In the genomic region with DNA sequence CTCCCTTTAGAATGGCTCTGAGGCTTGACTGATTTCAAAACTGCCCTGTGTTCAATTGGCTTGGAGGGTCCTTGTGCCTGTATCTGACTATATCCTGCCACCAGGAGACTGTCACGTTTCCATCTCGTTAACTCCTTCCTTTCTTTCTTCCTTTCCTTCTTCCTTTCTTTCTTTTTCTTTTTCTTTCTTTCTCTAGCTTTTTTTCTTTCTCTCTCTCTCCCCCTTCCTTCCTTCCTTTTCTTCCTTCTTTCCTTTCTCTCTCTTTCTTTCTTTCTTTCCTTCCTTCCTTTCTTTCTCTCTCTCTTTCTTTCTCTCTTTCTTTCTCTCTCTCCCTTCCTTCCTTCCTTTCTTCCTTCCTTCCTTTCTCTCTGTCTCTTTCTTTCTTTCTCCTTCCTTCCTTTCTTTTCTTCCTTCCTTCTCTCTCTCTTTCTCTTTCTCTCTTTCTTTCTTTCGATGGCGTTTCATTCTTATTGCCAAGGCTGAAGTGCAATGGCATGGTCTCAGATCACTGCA, we compare ENCODE assay signal across 21 cellular contexts. TPM values are rescaled to one million over a fixed set of nuclear protein-coding genes. Genes with fewer than 3 reads are reported as not detected.
A peak's percentile ranks its signal among the peaks of the same experiment; 100 is the strongest.
DNase-seq lines count a peak whose midpoint lies in the region; ATAC-seq and TF ChIP-seq lines count a peak whose summit lies in the region.
"Had no signal": no experiment of that assay in that cellular context is flagged by ENCODE, and none has a peak within 500 bp of the region (broad histone marks: within the 10 kb centered on the region; RNA-seq: fewer than 3 reads in every experiment).

No MANE protein-coding gene starts in this region.

- BruUV-seq in Calu3 (replicated peaks; lab: Mats Ljungman, UMichigan) = no TSS peak

- no peak for TF ChIP-seq CTCF in left lung (IDR thresholded peaks at IDR 0.05)
- no peak for TF ChIP-seq CTCF in Calu3 (IDR thresholded peaks at IDR 0.05; ENCODE audit: unreplicated experiment)

- no peaks in the 10 kb centered on the region for H3K36me3 ChIP-seq in left lung
- H3K36me3 ChIP-seq: Peyer's patch had no signal

- intact Hi-C loops in activated CD4-positive, alpha-beta T cell treated with anti-CD3 and anti-CD28 coated beads, Interleukin-2, amount 10 ng/mL, durations not matched to agents 24 days and 14 days (cut with micrococcal nuclease) = no loop called here
- intact Hi-C loops in left lung (cut with DNase I) = no loop called here
- intact Hi-C loops in Calu3 (cut with micrococcal nuclease; ENCODE audit: unreplicated experiment) = no loop called here

- H3K4me3 ChIP-seq in left lung = no peak overlapping the region
- H3K4me3 ChIP-seq: GM12878, Peyer's patch had no signal

- no peak overlapping the region for H3K4me3 Mint-ChIP-seq in activated CD4-positive, alpha-beta T cell treated with anti-CD3 and anti-CD28 coated beads, Interleukin-2, amount 10 ng/mL, durations not matched to agents 24 days and 14 days
- H3K4me3 Mint-ChIP-seq in Calu3 (ENCODE audit: low read depth, unreplicated experiment) = no peak overlapping the region

- peaks cover 40% of the 10 kb centered on the region for H3K27me3 Mint-ChIP-seq in activated CD4-positive, alpha-beta T cell treated with anti-CD3 and anti-CD28 coated beads, Interleukin-2, amount 10 ng/mL, durations not matched to agents 24 days and 14 days
- H3K27me3 Mint-ChIP-seq in Calu3 (ENCODE audit: unreplicated experiment) = no peaks in the 10 kb centered on the region

- peak; percentile 81 for ATAC-seq in left lung
- ATAC-seq: GM12878 had no signal

- H3K9me3 Mint-ChIP-seq in activated CD4-positive, alpha-beta T cell treated with anti-CD3 and anti-CD28 coated beads, Interleukin-2, amount 10 ng/mL, durations not matched to agents 24 days and 14 days = peaks cover 7% of the 10 kb centered on the region
- H3K9me3 Mint-ChIP-seq in Calu3 (ENCODE audit: low read depth, unreplicated experiment) = no peaks in the 10 kb centered on the region

- H3K9me3 ChIP-seq in left lung = peaks cover 0 to 7% of the 10 kb centered on the region in 2 donors
- H3K9me3 ChIP-seq: Peyer's patch had no signal

- CTCF ChIA-PET in Calu3 (lab: Charles Lee) = interaction anchor here (1.0 kb wide), 1 partner anchor 20 kb away, joined by 3 read pairs; no protein-coding TSS in a partner anchor

- H3K27ac Mint-ChIP-seq in activated CD4-positive, alpha-beta T cell treated with anti-CD3 and anti-CD28 coated beads, Interleukin-2, amount 10 ng/mL, durations not matched to agents 24 days and 14 days = no peak overlapping the region
- no peak overlapping the region for H3K27ac Mint-ChIP-seq in Calu3 (ENCODE audit: unreplicated experiment)

- no peaks in the 10 kb centered on the region for H3K27me3 ChIP-seq in left lung
- H3K27me3 ChIP-seq: Peyer's patch had no signal

- DNase-seq in NCI-H187 treated with DMSO at 0.1 percent for 48 hours (lab: John Stamatoyannopoulos, UW) (peak; percentile 9), NCI-H187 (lab: John Stamatoyannopoulos, UW) (no peak), left lung (no peak), NCI-H526 treated with DMSO at 0.1 percent for 48 hours (lab: John Stamatoyannopoulos, UW) (no peak), Calu3 (no peak), nucleus accumbens (lab: John Stamatoyannopoulos, UW) (no peak)
- DNase-seq in activated CD4-positive, alpha-beta T cell treated with anti-CD3 and anti-CD28 coated beads, Interleukin-2, amount 10 ng/mL, durations not matched to agents 24 days and 14 days = peak; percentile 25
- no peak for DNase-seq in activated CD4-positive, alpha-beta T cell treated with anti-CD3 and anti-CD28 coated beads for 4 hours
- DNase-seq: GOT3, HCEC 1CT, IMR-90, MM.1S, NCI-H2081, NCI-H446 treated with DMSO at 0.1 percent for 48 hours, NCI-H526, OCI-M1, Peyer's patch, SHP77 treated with DMSO at 0.1 percent for 48 hours had no signal

- no peak overlapping the region for H3K27ac ChIP-seq in left lung
- H3K27ac ChIP-seq: 22Rv1, KMS-11, Peyer's patch had no signal

- H3K4me1 Mint-ChIP-seq in activated CD4-positive, alpha-beta T cell treated with anti-CD3 and anti-CD28 coated beads, Interleukin-2, amount 10 ng/mL, durations not matched to agents 24 days and 14 days = peaks cover 48% of the 10 kb centered on the region
- H3K4me1 Mint-ChIP-seq in Calu3 (ENCODE audit: low read depth, unreplicated experiment) = peaks cover 4% of the 10 kb centered on the region

- no peaks in the 10 kb centered on the region for H3K36me3 Mint-ChIP-seq in activated CD4-positive, alpha-beta T cell treated with anti-CD3 and anti-CD28 coated beads, Interleukin-2, amount 10 ng/mL, durations not matched to agents 24 days and 14 days (ENCODE audit: low read depth)
- H3K36me3 Mint-ChIP-seq in Calu3 (ENCODE audit: insufficient read depth, unreplicated experiment) = no peaks in the 10 kb centered on the region

- H3K4me1 ChIP-seq in left lung = peaks cover 0 to 10% of the 10 kb centered on the region in 2 donors

RNA-seq across cellular contexts. Expression of gene EML6, which starts 38.1 kb away (rescaled TPM):
- 0.77 and 0.83 TPM in 2 replicates for total RNA-seq in activated CD4-positive, alpha-beta T cell treated with anti-CD3 and anti-CD28 coated beads, Interleukin-2, amount 10 ng/mL, durations not matched to agents 24 days and 14 days
- total RNA-seq in left lung = 1 to 10 TPM in 1 of 2 donors, under 1 TPM in 1; 0.73 to 1.3 TPM
- 0.45 and 1.1 TPM in 2 replicates for total RNA-seq in Calu3 (2022)

Comparison
In these comparisons a context has a peak if more than half of its experiments do, and no peak if none do; other contexts are left out.
1. DNase-seq: peak in NCI-H187 treated with DMSO at 0.1 percent for 48 hours (single experiment) and activated CD4-positive, alpha-beta T cell treated with anti-CD3 and anti-CD28 coated beads, Interleukin-2, amount 10 ng/mL, durations not matched to agents 24 days and 14 days (single experiment); none in NCI-H187 (0 of 2), activated CD4-positive, alpha-beta T cell treated with anti-CD3 and anti-CD28 coated beads for 4 hours (0 of 2), left lung (0 of 2), NCI-H526 treated with DMSO at 0.1 percent for 48 hours (single experiment), Calu3 (single experiment) and nucleus accumbens (0 of 56).